ENCODE assay signal across 8 cellular contexts in the genomic region with DNA sequence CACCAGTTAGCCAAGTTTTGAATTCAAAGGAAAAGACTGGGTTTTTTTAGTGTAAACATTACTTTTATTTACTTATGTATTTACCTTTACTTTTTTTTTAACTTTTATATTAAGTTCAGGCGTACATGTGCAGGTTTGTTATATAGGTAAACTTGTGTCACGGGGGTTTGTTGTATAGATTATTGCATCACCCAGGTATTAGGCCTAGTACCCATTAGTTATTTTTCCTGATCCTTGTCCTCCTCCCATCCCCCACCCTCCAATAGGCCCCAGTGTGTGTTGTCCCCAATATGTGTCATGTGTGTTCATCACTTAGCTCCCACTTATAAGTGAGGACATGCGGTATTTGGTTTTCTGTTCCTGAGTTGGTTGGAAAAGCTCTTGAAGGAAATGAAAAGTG. TPM values are rescaled to one million over a fixed set of nuclear protein-coding genes. Genes with fewer than 3 reads are reported as not detected.
"Had no signal": no experiment of that assay in that cellular context is flagged by ENCODE, and none has a peak within 500 bp of the region (broad histone marks: within the 10 kb centered on the region; RNA-seq: fewer than 3 reads in every experiment).

No MANE protein-coding gene starts in this region.

- ATAC-seq: GM12878 had no signal

- FAIRE-seq: G401.6, GM12878, GM12892, GM18507, GM19239 had no signal

- DNase-seq: GDM1, GF-D8 had no signal

- H3K4me3 ChIP-seq: GM12878 had no signal

RNA-seq across cellular contexts. Expression of gene CLDN25, which starts 26.7 kb away (rescaled TPM):
- total RNA-seq: G401, GM12878 had no signal
- polyA plus RNA-seq: GM12878 had no signal

RNA-seq across cellular contexts. Expression of gene TMPRSS5, which starts 46.8 kb away (rescaled TPM):
- total RNA-seq: G401 had no signal
